12 cellular contexts compared by ENCODE assay signal in genomic region chr5:96699186-96699820, GRCh38. TPM values are rescaled to one million over a fixed set of nuclear protein-coding genes. Genes with fewer than 3 reads are reported as not detected.
DNase-seq lines count a peak whose midpoint lies in the region; ATAC-seq, FAIRE-seq and TF ChIP-seq lines count a peak whose summit lies in the region.
"Had no signal": no experiment of that assay in that cellular context is flagged by ENCODE, and none has a peak within 500 bp of the region (broad histone marks: within the 10 kb centered on the region; RNA-seq: fewer than 3 reads in every experiment).

No MANE protein-coding gene starts in this region.

- H3K9me2 ChIP-seq in HCT116 (ENCODE audit: insufficient read depth), result no peaks in the 10 kb centered on the region

- ATAC-seq in A549 (0 out of 6 replicates have a peak, but pooled peaks of 1 of the 2 experiments have one; percentile 14), HCT116 (no peak), memory B cell (ENCODE audit: low read depth) (no peak)
- ATAC-seq: activated naive CD8-positive, alpha-beta T cell treated with anti-CD3 and anti-CD28 coated beads, Interleukin-2, amount 50 U/mL, for 24 hours had no signal

- peak overlapping the region; percentile 23 for H3K9ac ChIP-seq in HCT116 (ENCODE audit: low read length)

- H3K27ac ChIP-seq in A549 (no peak overlapping the region), HCT116 (ENCODE audit: low read depth, low read length) (no peak overlapping the region)

- H3K4me2 ChIP-seq in A549 (no peak overlapping the region), HCT116 (ENCODE audit: low read length) (peak overlapping the region; percentile 49)

- peaks cover 13% of the 10 kb centered on the region for H3K4me1 Mint-ChIP-seq in memory B cell

- TF ChIP-seq RAD21 in A549 (conservative IDR thresholded peaks at IDR 0.05 in 1 of 2, IDR thresholded peaks at IDR 0.05 in 1 of 2), result no peak
- TF ChIP-seq RAD21 in HCT116 (IDR thresholded peaks at IDR 0.05; ENCODE audit: low read depth), result no peak

- H3K9me3 ChIP-seq in A549, result no peaks in the 10 kb centered on the region
- no peaks in the 10 kb centered on the region for H3K9me3 ChIP-seq in HCT116 (ENCODE audit: control insufficient read depth in 1 of 2, insufficient read depth in 1 of 2, low read depth in 1 of 2, low read length in 2 of 2)
- H3K9me3 ChIP-seq: vagina had no signal

- no peaks in the 10 kb centered on the region for H3K9me3 Mint-ChIP-seq in memory B cell
- H3K9me3 Mint-ChIP-seq: activated CD4-positive, alpha-beta T cell treated with anti-CD3 and anti-CD28 coated beads, Interleukin-2, amount 10 ng/mL, durations not matched to agents 7 days and 5 days; activated naive CD8-positive, alpha-beta T cell treated with anti-CD3 and anti-CD28 coated beads, Interleukin-2, amount 50 U/mL, for 24 hours had no signal

- peak overlapping the region; percentile 60 for H3K27ac Mint-ChIP-seq in memory B cell
- H3K27ac Mint-ChIP-seq: activated CD4-positive, alpha-beta T cell treated with anti-CD3 and anti-CD28 coated beads, Interleukin-2, amount 10 ng/mL, durations not matched to agents 7 days and 5 days; activated naive CD8-positive, alpha-beta T cell treated with anti-CD3 and anti-CD28 coated beads, Interleukin-2, amount 50 U/mL, for 24 hours had no signal

- H3K36me3 ChIP-seq in HCT116 (ENCODE audit: control insufficient read depth in 1 of 2, insufficient read depth in 2 of 2, low read length in 2 of 2) (no peaks in the 10 kb centered on the region), bronchial epithelial cell (ENCODE audit: control insufficient read depth, insufficient read depth, low read length) (peaks cover 8% of the 10 kb centered on the region)

- peaks cover 4% of the 10 kb centered on the region for H3K36me3 Mint-ChIP-seq in memory B cell

- no TSS peak for BruUV-seq in HCT116 (replicated peaks; lab: Mats Ljungman, UMichigan)

- H3K27me3 Mint-ChIP-seq in memory B cell, result no peaks in the 10 kb centered on the region
- H3K27me3 Mint-ChIP-seq: activated CD4-positive, alpha-beta T cell treated with anti-CD3 and anti-CD28 coated beads, Interleukin-2, amount 10 ng/mL, durations not matched to agents 7 days and 5 days; activated naive CD8-positive, alpha-beta T cell treated with anti-CD3 and anti-CD28 coated beads, Interleukin-2, amount 50 U/mL, for 24 hours had no signal

- no peak for TF ChIP-seq EP300 in A549 (IDR thresholded peaks at IDR 0.05)

- H2AFZ ChIP-seq in HCT116 (ENCODE audit: low read depth, low read length, poor library complexity, severe bottlenecking), result no peak overlapping the region

- no peak for TF ChIP-seq CTCF in A549 (IDR thresholded peaks at IDR 0.05)
- TF ChIP-seq CTCF in HCT116 (IDR thresholded peaks at IDR 0.05 in 2 of 3, conservative IDR thresholded peaks at IDR 0.05 in 1 of 3; ENCODE audit: borderline replicate concordance in 1 of 3, insufficient read depth in 1 of 3, low read depth in 2 of 3, low read length in 2 of 3), result no peak
- no peak for TF ChIP-seq CTCF in bronchial epithelial cell (IDR thresholded peaks at IDR 0.05; ENCODE audit: insufficient read depth, low read length, severe bottlenecking)

- POLR2A ChIA-PET in A549 (lab: Yijun Ruan, JAX) (no interaction called here), HCT116 (lab: Charles Lee) (no interaction called here)

- DNase-seq in A549 (ENCODE audit: low read depth in 1 of 2, low spot score in 1 of 2), result no peak
- DNase-seq in HCT116 (ENCODE audit: low read depth, low spot score), result no peak
- DNase-seq in bronchial epithelial cell (ENCODE audit: low read depth), result peak; percentile 47
- no peak for DNase-seq in memory B cell (ENCODE audit: low spot score in 2 of 2)
- DNase-seq in HUDEP-2 (lab: John Stamatoyannopoulos, UW; ENCODE audit: unreplicated experiment in 76 of 76), result no peak
- DNase-seq in HK-2 (ENCODE audit: unreplicated experiment), result no peak
- no peak for DNase-seq in activated effector memory CD4-positive, alpha-beta T cell treated with Interleukin-2 at 50 U/mL for 16 hours
- DNase-seq in mesenteric fat pad (ENCODE audit: low spot score), result no peak
- DNase-seq: activated CD4-positive, alpha-beta T cell treated with anti-CD3 and anti-CD28 coated beads, Interleukin-2, amount 10 ng/mL, durations not matched to agents 7 days and 5 days; activated naive CD8-positive, alpha-beta T cell treated with anti-CD3 and anti-CD28 coated beads, Interleukin-2, amount 50 U/mL, for 24 hours; NCI-H1105 had no signal

- RAD21 ChIA-PET in HCT116 (lab: Charles Lee; ENCODE audit: low non-redundant PET in 1 of 2, low total read pairs in 2 of 2, uncharacterized antibody in 2 of 2, unreplicated experiment in 2 of 2), result no interaction called here

- WGBS in A549 (ENCODE audit: missing lambda C conversion rate), result 69% methylated on average over 3 of the region's 3 CpGs

- no peak overlapping the region for H3K4me3 ChIP-seq in A549
- no peak overlapping the region for H3K4me3 ChIP-seq in HCT116 (replicated peaks in 1 of 2; ENCODE audit: low read depth in 1 of 2, low read length in 2 of 2)
- no peak overlapping the region for H3K4me3 ChIP-seq in bronchial epithelial cell (ENCODE audit: low read depth, low read length)
- H3K4me3 ChIP-seq: vagina had no signal

- no peak for TF ChIP-seq POLR2A in A549 (IDR thresholded peaks at IDR 0.05; ENCODE audit: low read length)
- no peak for TF ChIP-seq POLR2A in HCT116 (IDR thresholded peaks at IDR 0.05; ENCODE audit: borderline replicate concordance, extremely low read depth, insufficient read depth, insufficient read length)

- peaks cover 47% of the 10 kb centered on the region for H3K4me1 ChIP-seq in A549
- peaks cover 35 to 45% of the 10 kb centered on the region in 2 experiments for H3K4me1 ChIP-seq in HCT116 (ENCODE audit: control insufficient read depth in 1 of 2, insufficient read depth in 2 of 2, low read length in 2 of 2)

- CTCF ChIA-PET in A549 (lab: Yijun Ruan, JAX) (interaction anchor here (2.8 to 7.6 kb wide), 2 partner anchors 11 to 85 kb away, joined by 9 to 45 read pairs; no protein-coding TSS in a partner anchor), HCT116 (lab: Charles Lee) (interaction anchor here (1.0 kb wide), 1 partner anchor 11 kb away, joined by 3 read pairs; no protein-coding TSS in a partner anchor)

- no peak overlapping the region for H3K4me3 Mint-ChIP-seq in memory B cell
- H3K4me3 Mint-ChIP-seq: activated CD4-positive, alpha-beta T cell treated with anti-CD3 and anti-CD28 coated beads, Interleukin-2, amount 10 ng/mL, durations not matched to agents 7 days and 5 days; activated naive CD8-positive, alpha-beta T cell treated with anti-CD3 and anti-CD28 coated beads, Interleukin-2, amount 50 U/mL, for 24 hours had no signal

- H4K20me1 ChIP-seq in HCT116 (ENCODE audit: insufficient read depth), result no peaks in the 10 kb centered on the region

- no peaks in the 10 kb centered on the region for H3K27me3 ChIP-seq in HCT116 (ENCODE audit: insufficient read depth, low read length)
- no peaks in the 10 kb centered on the region for H3K27me3 ChIP-seq in bronchial epithelial cell (ENCODE audit: control insufficient read depth, insufficient read depth, low read length)
- H3K27me3 ChIP-seq: vagina had no signal

- peaks cover 13% of the 10 kb centered on the region for H3K79me2 ChIP-seq in HCT116 (ENCODE audit: insufficient read depth, low read length)

- intact Hi-C loops in HCT116 (cut with micrococcal nuclease), result no loop called here

- FAIRE-seq in A549 (lab: Jason Lieb, UNC) (no peak), bronchial epithelial cell (lab: Jason Lieb, UNC) (no peak)

TF ChIP-seq in A549, 52 proteins besides CTCF, POLR2A, EP300 and RAD21 (continues in another document):
- no peak for TF ChIP-seq ELK1 (IDR thresholded peaks at IDR 0.05; ENCODE audit: low read depth, low read length)
- TF ChIP-seq HDAC2 (IDR thresholded peaks at IDR 0.05), result no peak
- TF ChIP-seq POLR2AphosphoS2 (conservative IDR thresholded peaks at IDR 0.05; ENCODE audit: low read length), result no peak
- TF ChIP-seq ZC3H11A (IDR thresholded peaks at IDR 0.05), result no peak

TF ChIP-seq in HCT116, 20 proteins besides CTCF, POLR2A, EP300 and RAD21:
- no peak for TF ChIP-seq ZFX (IDR thresholded peaks at IDR 0.05)
- no peak for TF ChIP-seq ELF1 (IDR thresholded peaks at IDR 0.05; ENCODE audit: borderline replicate concordance, low read depth)
- no peak for TF ChIP-seq TCF7L2 (IDR thresholded peaks at IDR 0.05; ENCODE audit: borderline replicate concordance, extremely low read depth, insufficient read depth, insufficient read length)
- TF ChIP-seq CBX3 (IDR thresholded peaks at IDR 0.05; ENCODE audit: low read depth), result no peak
- TF ChIP-seq EGR1 (IDR thresholded peaks at IDR 0.05; ENCODE audit: low read depth), result no peak

RNA-seq across cellular contexts. Expression of gene CAST, which starts 37.1 kb away (rescaled TPM):
- 223 and 257 TPM in 2 replicates for polyA plus RNA-seq in A549 (2011; rRNA removed)
- polyA plus RNA-seq in A549 (2012; cell fraction: cytosol; rRNA removed), result 48.9 and 52.6 TPM in 2 replicates
- polyA plus RNA-seq in A549 (2012; cell fraction: nucleus; rRNA removed), result 39.1 and 51.1 TPM in 2 replicates
- 150 to 172 TPM (median 163 TPM) in 3 replicates for polyA plus RNA-seq in A549 (2017; fragmentation: RNase III; extraction: RNeasy Plus Mini Kit Qiagen cat#74134 plus additional on column Dnase treatment)
- polyA minus RNA-seq in A549 (2011; rRNA and poly(A)+ RNA removed), result 111 and 112 TPM in 2 replicates
- 142 TPM for total RNA-seq in HCT116 (2021; ENCODE audit: unreplicated experiment)
- 65.3 and 82.7 TPM in 2 replicates for polyA plus RNA-seq in HCT116 (2012)
- 182 and 300 TPM in 2 replicates for total RNA-seq in bronchial epithelial cell
- total RNA-seq in mesenteric fat pad, result 299 TPM
